6 cellular contexts compared by ENCODE assay signal in genomic region chr3:98681486-98681885, GRCh38.
"Had no signal": no experiment of that assay in that cellular context is flagged by ENCODE, and none has a peak within 500 bp of the region (broad histone marks: within the 10 kb centered on the region; RNA-seq: fewer than 3 reads in every experiment).

No MANE protein-coding gene starts in this region.

- H3K4me1 ChIP-seq: HAP-1 had no signal

- H3K27ac ChIP-seq: GM23248, KMS-11 had no signal

- H3K9ac ChIP-seq: GM23248, KMS-11 had no signal

- H3K4me2 ChIP-seq: KMS-11 had no signal

- H3K4me3 ChIP-seq: GM23248, HAP-1 had no signal

- H3K36me3 ChIP-seq: HAP-1 had no signal

- H3K9me3 ChIP-seq: HAP-1 had no signal

- H2AFZ ChIP-seq: GM23248 had no signal

- DNase-seq: GOT3, H7, KBM-7 had no signal
